Comparison of ENCODE assay signal across 6 cellular contexts in the genomic region with DNA sequence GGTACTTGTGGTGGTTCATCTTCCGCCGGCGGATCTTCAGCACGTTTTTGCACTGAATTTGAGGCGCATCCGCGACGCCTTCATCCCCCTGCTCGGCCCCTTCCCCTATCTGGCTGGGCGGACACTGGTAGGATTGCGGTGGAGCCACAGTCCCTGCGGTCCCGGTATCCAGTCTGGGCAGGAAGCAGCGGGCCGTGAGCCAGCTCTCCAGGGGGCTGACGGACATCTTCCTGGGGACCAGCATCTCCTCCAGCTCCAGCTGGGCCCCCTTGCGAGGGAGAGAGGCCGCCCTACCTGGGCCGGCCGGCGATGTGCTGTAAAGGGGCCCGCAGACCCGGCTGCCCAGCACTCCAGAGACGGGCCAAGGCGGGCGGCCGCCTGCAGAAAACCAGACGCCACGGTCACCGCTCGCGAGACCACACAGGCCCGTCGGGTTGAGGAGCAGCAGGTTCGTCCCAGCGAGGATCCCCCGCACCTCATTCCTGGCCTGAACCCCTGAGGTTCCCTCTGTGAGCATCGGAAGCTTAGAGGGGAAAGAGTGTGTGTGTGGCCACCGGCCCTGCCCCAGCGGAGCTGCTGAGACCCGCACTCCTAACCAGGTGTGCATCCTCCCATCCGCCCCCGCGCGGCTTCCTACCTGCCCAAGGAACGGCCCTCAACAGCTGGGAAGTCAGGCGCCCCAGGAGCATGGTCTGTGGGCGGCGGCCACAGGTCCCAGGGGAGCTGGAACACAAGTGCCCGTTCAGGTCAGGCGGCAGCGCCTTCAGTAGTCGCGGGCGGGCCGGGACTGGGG.
DNase-seq lines count a peak whose midpoint lies in the region; ATAC-seq and TF ChIP-seq lines count a peak whose summit lies in the region.

No MANE protein-coding gene starts in this region.

- TF ChIP-seq CTCF in RWPE2 (IDR thresholded peaks at IDR 0.05; ENCODE audit: poor library complexity, severe bottlenecking): no peak

- ATAC-seq in GM21528 (IDR thresholded peaks at IDR 0.05; ENCODE audit: low FRiP score, unreplicated experiment): peak; percentile 10
- no peak; the same call in 2 of the 3 replicates for ATAC-seq in RWPE2 (ENCODE audit: low read depth)
- no peak for ATAC-seq in GM21447 (IDR thresholded peaks at IDR 0.05; ENCODE audit: unreplicated experiment)

- peak overlapping the region; percentile 81 for H3K9ac ChIP-seq in iPS-15b (ENCODE audit: low read depth, low read length)

- H3K4me3 ChIP-seq in RWPE2 (ENCODE audit: severe bottlenecking) (peak overlapping the region; percentile 78), iPS-15b (ENCODE audit: low read depth, low read length) (peak overlapping the region; percentile 91)

- H3K27ac ChIP-seq in RWPE2 (ENCODE audit: poor library complexity, severe bottlenecking): peak overlapping the region; percentile 63

- H3K4me1 ChIP-seq in RWPE2 (ENCODE audit: insufficient read depth, poor library complexity, severe bottlenecking) (peaks cover 4% of the 10 kb centered on the region), iPS-15b (ENCODE audit: control insufficient read depth, insufficient read depth, low read length) (peaks cover 3% of the 10 kb centered on the region)

- H3K9me3 ChIP-seq in RWPE2 (ENCODE audit: severe bottlenecking) (no peaks in the 10 kb centered on the region), iPS-15b (ENCODE audit: control insufficient read depth, insufficient read depth, low read length) (no peaks in the 10 kb centered on the region)

- DNase-seq in RWPE2 (ENCODE audit: low spot score) (no peak), GM19240 (ENCODE audit: insufficient read length, low spot score) (no peak)
- DNase-seq in stimulated activated CD4-positive, alpha-beta T cell treated with anti-CD3 and anti-CD28 coated beads, Interleukin-4, amount 100 ng/mL, for 24 hours: no peak

- H3K27me3 ChIP-seq in RWPE2 (ENCODE audit: insufficient read depth, poor library complexity, severe bottlenecking) (no peaks in the 10 kb centered on the region), iPS-15b (ENCODE audit: control insufficient read depth, insufficient read depth, low read length) (no peaks in the 10 kb centered on the region)

- peaks cover 8% of the 10 kb centered on the region for H3K36me3 ChIP-seq in RWPE2 (ENCODE audit: low read depth)
- peaks cover 12% of the 10 kb centered on the region for H3K36me3 ChIP-seq in iPS-15b (ENCODE audit: control insufficient read depth, insufficient read depth, low read length)
